ENCODE assay signal across 1 cellular context in genomic region chr1:55215194-55216021, GRCh38.
TF ChIP-seq lines count a peak whose summit lies in the region.

USP24 (minus strand) TSS chr1:55215364; CDS start chr1:55215113, 251 bp downstream.

TF ChIP-seq in HepG2, 621 proteins besides CTCF, POLR2A, EP300 and RAD21 (continued from another document and continues in another):
- TF ChIP-seq NFE2L2 (IDR thresholded peaks at IDR 0.05; ENCODE audit: low read length): no peak
- TF ChIP-seq KDM1A (CRISPR knock-in tag; IDR thresholded peaks at IDR 0.05): peak; percentile 33; the same call in 1 of the 2 replicates
- TF ChIP-seq ZFAT (CRISPR knock-in tag; conservative IDR thresholded peaks at IDR 0.05): no peak
- TF ChIP-seq SMAD3 (CRISPR knock-in tag; IDR thresholded peaks at IDR 0.05): no peak
- no peak for TF ChIP-seq ZFP41 (CRISPR knock-in tag; IDR thresholded peaks at IDR 0.05; ENCODE audit: borderline replicate concordance)
- no peak for TF ChIP-seq ZNF318 (CRISPR knock-in tag; IDR thresholded peaks at IDR 0.05)
- no peak; the same call in 1 of the 2 replicates for TF ChIP-seq CREB3 (CRISPR knock-in tag; IDR thresholded peaks at IDR 0.05)
- peak; percentile 83; the same call in 1 of the 2 replicates for TF ChIP-seq ZIK1 (CRISPR knock-in tag; IDR thresholded peaks at IDR 0.05; ENCODE audit: borderline replicate concordance, low read depth)
- TF ChIP-seq FOXK1 (CRISPR knock-in tag; IDR thresholded peaks at IDR 0.05; ENCODE audit: borderline replicate concordance, low read depth): 0 out of 2 replicates have a peak, but pooled peaks have one; percentile 15
- TF ChIP-seq CEBPZ (IDR thresholded peaks at IDR 0.05; ENCODE audit: low read length): no peak
- no peak for TF ChIP-seq NFATC3 (CRISPR knock-in tag; IDR thresholded peaks at IDR 0.05)
- peak; percentile 82; the same call in 1 of the 2 replicates for TF ChIP-seq ZNF510 (CRISPR knock-in tag; IDR thresholded peaks at IDR 0.05; ENCODE audit: low read depth)
- TF ChIP-seq MAZ (IDR thresholded peaks at IDR 0.05; ENCODE audit: borderline replicate concordance, low read depth, low read length): peak; percentile 66
- peak; percentile 93 for TF ChIP-seq MAZ (CRISPR knock-in tag; IDR thresholded peaks at IDR 0.05; ENCODE audit: low read depth)
- peak; percentile 28; the same call in 1 of the 2 replicates for TF ChIP-seq ZNF746 (CRISPR knock-in tag; IDR thresholded peaks at IDR 0.05)
- no peak for TF ChIP-seq SMARCE1 (IDR thresholded peaks at IDR 0.05; ENCODE audit: borderline replicate concordance)
- no peak for TF ChIP-seq ZNF232 (CRISPR knock-in tag; IDR thresholded peaks at IDR 0.05; ENCODE audit: borderline replicate concordance)
- TF ChIP-seq TCF7L2 (IDR thresholded peaks at IDR 0.05; ENCODE audit: low read depth, low read length): no peak
- no peak for TF ChIP-seq SRSF4 (IDR thresholded peaks at IDR 0.05; ENCODE audit: low read depth, low read length, poor library complexity, severe bottlenecking)
- no peak for TF ChIP-seq SNAPC5 (CRISPR knock-in tag; IDR thresholded peaks at IDR 0.05; ENCODE audit: borderline replicate concordance)
- TF ChIP-seq NFAT5 (CRISPR knock-in tag; IDR thresholded peaks at IDR 0.05): no peak
- no peak for TF ChIP-seq KDM5B (CRISPR knock-in tag; IDR thresholded peaks at IDR 0.05; ENCODE audit: borderline replicate concordance)
- no peak for TF ChIP-seq CSRNP1 (CRISPR knock-in tag; IDR thresholded peaks at IDR 0.05)
- no peak for TF ChIP-seq KDM3A (CRISPR knock-in tag; IDR thresholded peaks at IDR 0.05; ENCODE audit: low read depth)
- TF ChIP-seq ZNF772 (CRISPR knock-in tag; IDR thresholded peaks at IDR 0.05): peak; percentile 14; the same call in 1 of the 2 replicates
- TF ChIP-seq RFX5 (IDR thresholded peaks at IDR 0.05; ENCODE audit: low read depth, low read length): no peak
- TF ChIP-seq ATF4 (CRISPR knock-in tag; IDR thresholded peaks at IDR 0.05): no peak
- TF ChIP-seq ZNF12 (CRISPR knock-in tag; IDR thresholded peaks at IDR 0.05): 0 out of 2 replicates have a peak, but pooled peaks have one; percentile 58
- TF ChIP-seq LBX2 (CRISPR knock-in tag; IDR thresholded peaks at IDR 0.05; ENCODE audit: borderline replicate concordance): no peak
- TF ChIP-seq ZNF768 (CRISPR knock-in tag; IDR thresholded peaks at IDR 0.05): peak; percentile 59; the same call in 1 of the 2 replicates
- no peak for TF ChIP-seq ATF1 (CRISPR knock-in tag; IDR thresholded peaks at IDR 0.05)
- no peak for TF ChIP-seq HNF4A (CRISPR knock-in tag; IDR thresholded peaks at IDR 0.05)
- TF ChIP-seq FOXM1 (CRISPR knock-in tag; IDR thresholded peaks at IDR 0.05): no peak
- no peak for TF ChIP-seq ZSCAN9 (CRISPR knock-in tag; IDR thresholded peaks at IDR 0.05; ENCODE audit: borderline replicate concordance)
